ENCODE assay signal across 11 cellular contexts in the genomic region with DNA sequence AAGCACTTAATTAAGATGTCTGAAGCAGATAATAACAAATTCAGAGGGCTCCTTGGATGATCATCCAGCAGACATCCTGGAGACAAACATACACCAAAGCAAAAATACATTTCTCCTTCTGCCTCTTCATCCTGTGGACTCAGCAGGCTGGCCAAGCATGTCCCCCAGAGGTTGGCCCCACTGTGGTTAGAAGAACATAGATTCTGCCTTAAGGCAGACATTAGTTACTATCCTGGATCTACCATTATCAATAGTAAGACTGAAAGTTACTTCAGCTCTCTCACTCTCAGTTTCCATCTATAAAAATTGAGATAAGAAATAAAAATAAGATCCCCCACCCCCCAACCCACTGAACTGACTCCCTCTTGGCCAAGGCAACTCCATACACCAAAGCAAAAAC. TPM values are rescaled to one million over a fixed set of nuclear protein-coding genes. Genes with fewer than 3 reads are reported as not detected.
A peak's percentile ranks its signal among the peaks of the same experiment; 100 is the strongest.
DNase-seq lines count a peak whose midpoint lies in the region; ATAC-seq lines count a peak whose summit lies in the region.
"Had no signal": no experiment of that assay in that cellular context is flagged by ENCODE, and none has a peak within 500 bp of the region (broad histone marks: within the 10 kb centered on the region; RNA-seq: fewer than 3 reads in every experiment).

No MANE protein-coding gene starts in this region.

- no peaks in the 10 kb centered on the region for H3K36me3 ChIP-seq in mesenchymal stem cell (ENCODE audit: control insufficient read depth in 1 of 2, insufficient read depth in 2 of 2, low read depth in 1 of 2, low read length in 2 of 2)
- H3K36me3 ChIP-seq: pancreas had no signal

- peak overlapping the region in 1 of 2 experiments; percentile 54 for H3K4ac ChIP-seq in mesenchymal stem cell (ENCODE audit: low read depth in 1 of 2, low read length in 2 of 2)

- H3K27me3 ChIP-seq in mesenchymal stem cell (ENCODE audit: control insufficient read depth in 1 of 2, insufficient read depth in 1 of 2, low read length in 2 of 2) = no peaks in the 10 kb centered on the region
- H3K27me3 ChIP-seq: pancreas had no signal

- H3K9me3 ChIP-seq in mesenchymal stem cell (ENCODE audit: control insufficient read depth, low read length) = no peaks in the 10 kb centered on the region
- H3K9me3 ChIP-seq: pancreas had no signal

- no peak overlapping the region for H3K14ac ChIP-seq in mesenchymal stem cell (ENCODE audit: low read length in 2 of 2)

- H4K91ac ChIP-seq in mesenchymal stem cell (ENCODE audit: low read length) = no peak overlapping the region

- H3K27ac ChIP-seq in mesenchymal stem cell (ENCODE audit: low read length, poor library complexity, severe bottlenecking) = peak overlapping the region; percentile 92

- H3K79me1 ChIP-seq in mesenchymal stem cell (replicated peaks; ENCODE audit: low read length, poor library complexity, severe bottlenecking) = no peaks in the 10 kb centered on the region

- peak overlapping the region; percentile 47 to 78 for H3K18ac ChIP-seq in mesenchymal stem cell (ENCODE audit: low read depth in 1 of 2, low read length in 2 of 2)

- H3K23ac ChIP-seq in mesenchymal stem cell (ENCODE audit: low read length in 2 of 2) = peak overlapping the region in 1 of 2 experiments; percentile 34

- H2BK15ac ChIP-seq in mesenchymal stem cell (ENCODE audit: low read depth, poor library complexity, severe bottlenecking) = no peak overlapping the region

- H3K4me3 ChIP-seq in mesenchymal stem cell (ENCODE audit: insufficient read depth in 1 of 2, low read depth in 1 of 2, low read length in 2 of 2) = no peak overlapping the region
- H3K4me3 ChIP-seq: K562, pancreas had no signal

- peak overlapping the region; percentile 11 for H2BK120ac ChIP-seq in mesenchymal stem cell (ENCODE audit: low read depth, low read length)

- no peak overlapping the region for H3K4me2 ChIP-seq in mesenchymal stem cell (ENCODE audit: low read length, poor library complexity, severe bottlenecking)

- H2AFZ ChIP-seq in mesenchymal stem cell (ENCODE audit: low read depth, low read length) = no peak overlapping the region

- peak; percentile 74 for ATAC-seq in GM18499 (IDR thresholded peaks at IDR 0.05; ENCODE audit: insufficient read depth, unreplicated experiment)
- peak; percentile 75 for ATAC-seq in GM21515 (IDR thresholded peaks at IDR 0.05; ENCODE audit: unreplicated experiment)
- peak; percentile 91 for ATAC-seq in HG03432 (IDR thresholded peaks at IDR 0.05; ENCODE audit: unreplicated experiment)
- no peak for ATAC-seq in GM21786 (IDR thresholded peaks at IDR 0.05; ENCODE audit: unreplicated experiment)
- ATAC-seq: K562 had no signal

- DNase-seq in mesenchymal stem cell (no peak), cerebellum (ENCODE audit: low spot score) (no peak), NCI-H510A (lab: John Stamatoyannopoulos, UW) (no peak), GDM1 (lab: John Stamatoyannopoulos, UW) (no peak)
- DNase-seq: activated gamma-delta T cell treated with Interleukin-2 at 50 U/mL for 16 hours had no signal

- H3K4me1 ChIP-seq in mesenchymal stem cell (ENCODE audit: control insufficient read depth, insufficient read depth, low read depth, low read length) = peaks cover 7% of the 10 kb centered on the region

- peak overlapping the region; percentile 70 for H3K9ac ChIP-seq in mesenchymal stem cell (ENCODE audit: low read length)

- peak overlapping the region in 1 of 2 experiments; percentile 41 for H2BK12ac ChIP-seq in mesenchymal stem cell (ENCODE audit: low read length in 2 of 2)

- peak overlapping the region; percentile 73 for H4K8ac ChIP-seq in mesenchymal stem cell (ENCODE audit: low read length)

- H2BK5ac ChIP-seq in mesenchymal stem cell (ENCODE audit: low read depth, low read length, poor library complexity, severe bottlenecking) = peak overlapping the region; percentile 94

- H2AK5ac ChIP-seq in mesenchymal stem cell (ENCODE audit: low read length, severe bottlenecking) = peak overlapping the region; percentile 76

RNA-seq across cellular contexts. Expression of a gene that starts 28.6 kb away (rescaled TPM):
- polyA plus RNA-seq in mesenchymal stem cell (2013, experiment 1 of 2) = 195 TPM
- polyA plus RNA-seq in mesenchymal stem cell (2013, experiment 2 of 2) = 202 TPM
- total RNA-seq in cerebellum = 12.1 TPM
